34 cellular contexts compared by ENCODE assay signal in genomic region chr10:22097696-22098095, GRCh38.
"Had no signal": no experiment of that assay in that cellular context is flagged by ENCODE, and none has a peak within 500 bp of the region (broad histone marks: within the 10 kb centered on the region; RNA-seq: fewer than 3 reads in every experiment).

No MANE protein-coding gene starts in this region.

- H3K9me3 ChIP-seq: MG63 had no signal

- H3K4me3 ChIP-seq: MG63 had no signal

- DNase-seq: Karpas-422, Kasumi-1, KG1, MG63, MM.1S, MV-4-11, NCI-H1048, NCI-H1092, NCI-H1092 treated with DMSO at 0.1 percent for 48 hours, NCI-H1105, NCI-H1105 treated with DMSO at 0.1 percent for 48 hours, NCI-H1417, NCI-H1417 treated with DMSO at 0.1 percent for 48 hours, NCI-H1436, NCI-H1436 treated with DMSO at 0.1 percent for 48 hours, NCI-H146, NCI-H1694, NCI-H1694 treated with DMSO at 0.1 percent for 48 hours, NCI-H187, NCI-H187 treated with DMSO at 0.1 percent for 48 hours, NCI-H1930, NCI-H2029, NCI-H2029 treated with DMSO at 0.1 percent for 48 hours, NCI-H2081, NCI-H2081 treated with DMSO at 0.1 percent for 48 hours, NCI-H2107, NCI-H2171, NCI-H2171 treated with DMSO at 0.1 percent for 48 hours, NCI-H2227 treated with DMSO at 0.1 percent for 48 hours, NCI-H226, NCI-H345, NCI-H446, NCI-H446 treated with DMSO at 0.1 percent for 48 hours had no signal

- H3K4me2 ChIP-seq: KMS-11 had no signal

- H3K36me3 ChIP-seq: MG63 had no signal

- H3K27me3 ChIP-seq: MG63 had no signal

- H3K9ac ChIP-seq: KMS-11 had no signal

- H3K27ac ChIP-seq: KMS-11 had no signal
